ENCODE assay signal across 32 cellular contexts in genomic region chr3:10108091-10108490, GRCh38. TPM values are rescaled to one million over a fixed set of nuclear protein-coding genes. Genes with fewer than 3 reads are reported as not detected.
"Had no signal": no experiment of that assay in that cellular context is flagged by ENCODE, and none has a peak within 500 bp of the region (broad histone marks: within the 10 kb centered on the region; RNA-seq: fewer than 3 reads in every experiment).

Gene FANCD2OS (minus strand): TSS chr3:10108255. CDS start chr3:10104774, 3,481 bp downstream.

- H3K36me3 Mint-ChIP-seq: activated naive CD4-positive, alpha-beta T cell treated with anti-CD3 and anti-CD28 coated beads, Interleukin-2, amount 50 U/mL, for 72 hours had no signal

- H3K9me3 Mint-ChIP-seq: activated CD4-positive, alpha-beta T cell treated with anti-CD3 and anti-CD28 coated beads, Interleukin-2, amount 10 ng/mL, durations not matched to agents 7 days and 5 days; activated naive CD4-positive, alpha-beta T cell treated with anti-CD3 and anti-CD28 coated beads, Interleukin-2, amount 50 U/mL, for 72 hours; activated T-cell treated with anti-CD3 and anti-CD28 coated beads, Interleukin-2, amount 50 U/mL, for 24 hours; activated T-helper 2 cell treated with anti-CD3 and anti-CD28 coated beads, Interferon-gamma antibody, Interleukin-2, Interleukin-4, amounts not matched to agents 10 μg/mL and 5 μg/mL and 100 μg/mL, durations not matched to agents 14 hours and 24 hours and 36 hours had no signal

- H3K4me3 Mint-ChIP-seq: activated CD4-positive, alpha-beta T cell treated with anti-CD3 and anti-CD28 coated beads for 36 hours; activated CD4-positive, alpha-beta T cell treated with anti-CD3 and anti-CD28 coated beads, Interleukin-2, amount 10 ng/mL, durations not matched to agents 7 days and 5 days; activated CD8-positive, alpha-beta T cell treated with anti-CD3 and anti-CD28 coated beads, Interleukin-2, amount 10 ng/mL, durations not matched to agents 7 days and 5 days; activated T-cell treated with anti-CD3 and anti-CD28 coated beads, Interleukin-2, amount 50 U/mL, for 24 hours had no signal

- H3K27me3 ChIP-seq: brain microvascular endothelial cell, MG63 had no signal

- H3K36me3 ChIP-seq: brain microvascular endothelial cell, MG63, WERI-Rb-1 had no signal

- H3K27me3 Mint-ChIP-seq: activated CD4-positive, alpha-beta T cell treated with anti-CD3 and anti-CD28 coated beads for 36 hours; activated CD4-positive, alpha-beta T cell treated with anti-CD3 and anti-CD28 coated beads, Interleukin-2, amount 10 ng/mL, durations not matched to agents 7 days and 5 days; activated T-cell treated with anti-CD3 and anti-CD28 coated beads, Interleukin-2, amount 50 U/mL, for 24 hours had no signal

- H3K4me3 ChIP-seq: MG63 had no signal

- DNase-seq: activated CD4-positive, alpha-beta T cell treated with anti-CD3 and anti-CD28 coated beads for 36 hours; activated CD4-positive, alpha-beta T cell treated with anti-CD3 and anti-CD28 coated beads, Interleukin-2, amount 10 ng/mL, durations not matched to agents 7 days and 5 days; activated CD4-positive, alpha-beta T cell treated with anti-CD3 and anti-CD28 coated beads, Interleukin-2, amount 50 U/mL, for 48 hours; activated CD8-positive, alpha-beta T cell treated with anti-CD3 and anti-CD28 coated beads, Interleukin-2, amount 10 ng/mL, durations not matched to agents 7 days and 5 days; activated gamma-delta T cell; activated naive CD4-positive, alpha-beta T cell treated with Interleukin-2 at 50 U/mL for 16 hours; activated T-cell treated with anti-CD3 and anti-CD28 coated beads, Interleukin-2, amount 50 U/mL, for 24 hours; amniotic stem cell; aorta; brain microvascular endothelial cell; central memory CD4-positive, alpha-beta T cell; Kasumi-1; KG1; MG63; NCI-H1048; NCI-H1105 treated with DMSO at 0.1 percent for 48 hours; NCI-H1436; NCI-H1694; NCI-H1930; NCI-H2081 treated with DMSO at 0.1 percent for 48 hours; NCI-H226; NCI-H446 treated with DMSO at 0.1 percent for 48 hours; NCI-H524 treated with DMSO at 0.1 percent for 48 hours; OCI-M1; Right ventricle myocardium superior; SW 1271; T-helper 1 cell; T-helper 2 cell; T-helper 9 cell; WERI-Rb-1 had no signal

- H3K27ac Mint-ChIP-seq: activated CD4-positive, alpha-beta T cell treated with anti-CD3 and anti-CD28 coated beads, Interleukin-2, amount 10 ng/mL, durations not matched to agents 7 days and 5 days; activated CD8-positive, alpha-beta T cell treated with anti-CD3 and anti-CD28 coated beads, Interleukin-2, amount 10 ng/mL, durations not matched to agents 7 days and 5 days; activated naive CD4-positive, alpha-beta T cell treated with anti-CD3 and anti-CD28 coated beads, Interleukin-2, amount 50 U/mL, for 72 hours; activated T-cell treated with anti-CD3 and anti-CD28 coated beads, Interleukin-2, amount 50 U/mL, for 24 hours; activated T-helper 2 cell treated with anti-CD3 and anti-CD28 coated beads, Interferon-gamma antibody, Interleukin-2, Interleukin-4, amounts not matched to agents 10 μg/mL and 5 μg/mL and 100 μg/mL, durations not matched to agents 14 hours and 24 hours and 36 hours had no signal

- H3K9me3 ChIP-seq: MG63 had no signal

- H3K4me1 Mint-ChIP-seq: activated CD4-positive, alpha-beta T cell treated with anti-CD3 and anti-CD28 coated beads for 36 hours; activated CD4-positive, alpha-beta T cell treated with anti-CD3 and anti-CD28 coated beads, Interleukin-2, amount 10 ng/mL, durations not matched to agents 7 days and 5 days had no signal

- H3K27ac ChIP-seq: brain microvascular endothelial cell, WERI-Rb-1 had no signal

RNA-seq across cellular contexts. Expression of gene FANCD2OS, which starts in this region (rescaled TPM):
- total RNA-seq: activated CD4-positive, alpha-beta T cell treated with anti-CD3 and anti-CD28 coated beads for 36 hours; activated CD4-positive, alpha-beta T cell treated with anti-CD3 and anti-CD28 coated beads, Interleukin-2, amount 10 ng/mL, durations not matched to agents 7 days and 5 days; activated CD8-positive, alpha-beta T cell treated with anti-CD3 and anti-CD28 coated beads, Interleukin-2, amount 10 ng/mL, durations not matched to agents 7 days and 5 days; activated naive CD4-positive, alpha-beta T cell treated with anti-CD3 and anti-CD28 coated beads, Interleukin-2, amount 50 U/mL, for 72 hours; activated T-helper 2 cell treated with anti-CD3 and anti-CD28 coated beads, Interferon-gamma antibody, Interleukin-2, Interleukin-4, amounts not matched to agents 10 μg/mL and 5 μg/mL and 100 μg/mL, durations not matched to agents 14 hours and 24 hours and 36 hours; aorta; Right ventricle myocardium superior had no signal
- polyA plus RNA-seq: aorta had no signal
